18 cellular contexts compared by ENCODE assay signal in genomic region chr13:89746554-89746953, GRCh38.
DNase-seq lines count a peak whose midpoint lies in the region; ATAC-seq and TF ChIP-seq lines count a peak whose summit lies in the region.
"Had no signal": no experiment of that assay in that cellular context is flagged by ENCODE, and none has a peak within 500 bp of the region (broad histone marks: within the 10 kb centered on the region; RNA-seq: fewer than 3 reads in every experiment).

No MANE protein-coding gene starts in this region.

- H3K27me3 ChIP-seq in endodermal cell (ENCODE audit: control insufficient read depth, insufficient read depth, low read length, poor library complexity, severe bottlenecking) (no peaks in the 10 kb centered on the region), smooth muscle cell (ENCODE audit: low read depth) (no peaks in the 10 kb centered on the region)
- H3K27me3 ChIP-seq: BLaER1 had no signal

- no peak overlapping the region for H3K4me2 ChIP-seq in smooth muscle cell
- H3K4me2 ChIP-seq: BLaER1 had no signal

- DNase-seq in activated naive CD4-positive, alpha-beta T cell (lab: John Stamatoyannopoulos, UW) = no peak
- DNase-seq in NCI-H82 treated with DMSO at 0.1 percent for 48 hours (lab: John Stamatoyannopoulos, UW; ENCODE audit: unreplicated experiment) (peak; percentile 89), endodermal cell (peak; percentile 68), smooth muscle cell (lab: John Stamatoyannopoulos, UW; ENCODE audit: unreplicated experiment) (no peak), NCI-H1092 (lab: John Stamatoyannopoulos, UW) (no peak), HK-2 (ENCODE audit: unreplicated experiment) (no peak)
- DNase-seq: 8988T; CD8-positive, alpha-beta T cell; GF-D8; H9; NCI-H1417; NCI-H1930; NCI-H526; NK-92 treated with Interleukin-12 subunit alpha and Interleukin-12 subunit beta, amount 100 ng/mL, for 24 hours; SHP77 treated with DMSO at 0.1 percent for 48 hours had no signal

- TF ChIP-seq CTCF in endodermal cell (conservative IDR thresholded peaks at IDR 0.05) (no peak), smooth muscle cell (IDR thresholded peaks at IDR 0.05; ENCODE audit: borderline replicate concordance, insufficient read depth, poor library complexity, severe bottlenecking) (no peak)

- H3K27ac ChIP-seq in endodermal cell (ENCODE audit: low read depth, low read length) (no peak overlapping the region), smooth muscle cell (ENCODE audit: low read depth) (no peak overlapping the region)
- H3K27ac ChIP-seq: BLaER1 had no signal

- WGBS in endodermal cell (ENCODE audit: insufficient coverage in 1 of 2, insufficient read length in 1 of 2), 2 experiments = 19 to 83% methylated on average over 1 to 2 of the region's 2 CpGs
- 48% methylated on average over 2 of the region's 2 CpGs for WGBS in smooth muscle cell (ENCODE audit: low lambda C conversion rate)

- H3K36me3 ChIP-seq in endodermal cell (ENCODE audit: control insufficient read depth, insufficient read depth, low read length) (no peaks in the 10 kb centered on the region), smooth muscle cell (ENCODE audit: low read depth) (no peaks in the 10 kb centered on the region)
- H3K36me3 ChIP-seq: BLaER1 had no signal

- H3K9ac ChIP-seq in endodermal cell (ENCODE audit: extremely low read depth, low read length, poor library complexity, severe bottlenecking) (peak overlapping the region; percentile 0), smooth muscle cell (ENCODE audit: low read depth) (no peak overlapping the region)
- H3K9ac ChIP-seq: BLaER1 had no signal

- H2AFZ ChIP-seq in smooth muscle cell (ENCODE audit: low read depth) = peak overlapping the region; percentile 27

- no peaks in the 10 kb centered on the region for H3K4me1 Mint-ChIP-seq in activated naive CD4-positive, alpha-beta T cell treated with anti-CD3 and anti-CD28 coated beads, Interleukin-2, amount 50 U/mL, for 24 hours
- peaks cover 41% of the 10 kb centered on the region for H3K4me1 Mint-ChIP-seq in endodermal cell

- H3K4me1 ChIP-seq in endodermal cell (ENCODE audit: control insufficient read depth, insufficient read depth, low read length) = peaks cover 6% of the 10 kb centered on the region
- peaks cover 11% of the 10 kb centered on the region for H3K4me1 ChIP-seq in smooth muscle cell (ENCODE audit: low read depth)
- H3K4me1 ChIP-seq: BLaER1 had no signal

- H3K4me3 Mint-ChIP-seq in activated naive CD4-positive, alpha-beta T cell treated with anti-CD3 and anti-CD28 coated beads, Interleukin-2, amount 50 U/mL, for 24 hours = no peak overlapping the region
- H3K4me3 Mint-ChIP-seq in endodermal cell = peak overlapping the region; percentile 6
- H3K4me3 Mint-ChIP-seq: CD8-positive, alpha-beta T cell; H9 had no signal

- no peak overlapping the region for H3K4me3 ChIP-seq in endodermal cell (ENCODE audit: low read length)
- no peak overlapping the region for H3K4me3 ChIP-seq in smooth muscle cell
- H3K4me3 ChIP-seq: BLaER1 had no signal

- no peaks in the 10 kb centered on the region for H3K27me3 Mint-ChIP-seq in activated naive CD4-positive, alpha-beta T cell treated with anti-CD3 and anti-CD28 coated beads, Interleukin-2, amount 50 U/mL, for 24 hours
- no peaks in the 10 kb centered on the region for H3K27me3 Mint-ChIP-seq in endodermal cell (ENCODE audit: insufficient read depth)

- H3K27ac Mint-ChIP-seq in activated naive CD4-positive, alpha-beta T cell treated with anti-CD3 and anti-CD28 coated beads, Interleukin-2, amount 50 U/mL, for 24 hours = peak overlapping the region; percentile 47
- H3K27ac Mint-ChIP-seq in endodermal cell = no peak overlapping the region
- H3K27ac Mint-ChIP-seq: CD8-positive, alpha-beta T cell; H9 had no signal

- H3K9me3 ChIP-seq in endodermal cell (ENCODE audit: control insufficient read depth, low read length) (no peaks in the 10 kb centered on the region), smooth muscle cell (replicated peaks; ENCODE audit: low read depth) (no peaks in the 10 kb centered on the region)
- H3K9me3 ChIP-seq: BLaER1 had no signal

- no peaks in the 10 kb centered on the region for H3K9me3 Mint-ChIP-seq in activated naive CD4-positive, alpha-beta T cell treated with anti-CD3 and anti-CD28 coated beads, Interleukin-2, amount 50 U/mL, for 24 hours
- no peaks in the 10 kb centered on the region for H3K9me3 Mint-ChIP-seq in endodermal cell
- H3K9me3 Mint-ChIP-seq: H9 had no signal

- H4K20me1 ChIP-seq in smooth muscle cell (ENCODE audit: low read depth) = no peaks in the 10 kb centered on the region
- H4K20me1 ChIP-seq: BLaER1 had no signal

- H3K79me2 ChIP-seq in smooth muscle cell (ENCODE audit: low read depth) = no peaks in the 10 kb centered on the region

- H3F3A ChIP-seq in smooth muscle cell (ENCODE audit: low read depth) = no peaks in the 10 kb centered on the region

- no peak for ATAC-seq in HG03469 (IDR thresholded peaks at IDR 0.05; ENCODE audit: unreplicated experiment)
- ATAC-seq: CD8-positive, alpha-beta T cell had no signal

- H3K36me3 Mint-ChIP-seq in activated naive CD4-positive, alpha-beta T cell treated with anti-CD3 and anti-CD28 coated beads, Interleukin-2, amount 50 U/mL, for 24 hours = no peaks in the 10 kb centered on the region
- H3K36me3 Mint-ChIP-seq in endodermal cell (ENCODE audit: low read depth) = no peaks in the 10 kb centered on the region
- H3K36me3 Mint-ChIP-seq: CD8-positive, alpha-beta T cell had no signal

Comparison
In these comparisons a context has a peak if more than half of its experiments do, and no peak if none do; other contexts are left out.
1. DNase-seq: peak in NCI-H82 treated with DMSO at 0.1 percent for 48 hours (single experiment) and endodermal cell (single experiment); none in activated naive CD4-positive, alpha-beta T cell (0 of 4), smooth muscle cell (single experiment), NCI-H1092 (single experiment) and HK-2 (single experiment).